In the genomic region with DNA sequence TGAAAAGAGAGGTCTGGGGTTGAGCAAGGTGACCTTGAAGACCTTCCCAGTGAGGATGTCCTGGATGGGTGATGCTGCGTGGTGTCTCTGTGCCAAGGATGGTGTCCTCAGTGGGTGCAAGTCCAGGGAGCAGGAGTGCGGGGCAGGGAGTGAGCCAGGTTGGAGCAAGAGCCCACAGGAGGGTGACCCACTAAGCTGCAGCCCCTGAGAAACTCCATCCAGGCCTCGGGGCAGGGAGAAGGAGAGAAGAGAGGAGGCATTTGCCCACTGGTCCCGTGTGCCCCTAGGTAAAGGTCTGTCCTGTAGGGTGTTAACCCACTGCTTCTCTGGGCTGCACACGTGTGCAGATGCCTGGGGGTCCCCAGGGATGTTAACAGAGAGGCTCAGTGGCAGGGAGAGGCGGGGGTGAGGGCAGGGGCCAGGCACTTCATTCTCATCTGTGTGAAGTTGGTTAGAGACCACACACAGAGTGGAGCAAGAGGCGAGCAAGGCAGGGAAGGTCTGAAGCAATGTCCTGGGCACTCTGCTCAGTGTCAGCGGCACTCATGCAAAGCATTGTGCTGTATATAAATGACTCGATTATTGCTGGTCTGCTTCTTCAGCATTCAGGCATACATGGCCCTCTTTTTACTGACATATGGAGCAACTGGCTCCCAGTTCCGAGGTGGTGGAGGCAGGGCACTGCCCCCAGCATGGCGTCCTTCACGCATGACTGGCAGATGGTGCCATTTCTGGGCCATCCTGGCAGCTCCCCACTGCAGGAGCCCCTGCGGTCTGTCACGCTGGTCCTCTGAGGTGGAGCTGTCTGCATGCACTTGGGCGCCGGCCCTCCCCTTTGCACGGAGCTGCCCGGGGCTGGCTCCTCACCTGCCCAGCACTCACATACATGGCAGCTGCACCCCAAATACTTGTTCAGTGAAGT, we compare ENCODE assay signal across 1 cellular context.
TF ChIP-seq lines count a peak whose summit lies in the region.

No MANE protein-coding gene starts in this region.

TF ChIP-seq in HepG2, 621 proteins besides CTCF, POLR2A, EP300 and RAD21 (continued from another document):
- TF ChIP-seq, protein P1, sequence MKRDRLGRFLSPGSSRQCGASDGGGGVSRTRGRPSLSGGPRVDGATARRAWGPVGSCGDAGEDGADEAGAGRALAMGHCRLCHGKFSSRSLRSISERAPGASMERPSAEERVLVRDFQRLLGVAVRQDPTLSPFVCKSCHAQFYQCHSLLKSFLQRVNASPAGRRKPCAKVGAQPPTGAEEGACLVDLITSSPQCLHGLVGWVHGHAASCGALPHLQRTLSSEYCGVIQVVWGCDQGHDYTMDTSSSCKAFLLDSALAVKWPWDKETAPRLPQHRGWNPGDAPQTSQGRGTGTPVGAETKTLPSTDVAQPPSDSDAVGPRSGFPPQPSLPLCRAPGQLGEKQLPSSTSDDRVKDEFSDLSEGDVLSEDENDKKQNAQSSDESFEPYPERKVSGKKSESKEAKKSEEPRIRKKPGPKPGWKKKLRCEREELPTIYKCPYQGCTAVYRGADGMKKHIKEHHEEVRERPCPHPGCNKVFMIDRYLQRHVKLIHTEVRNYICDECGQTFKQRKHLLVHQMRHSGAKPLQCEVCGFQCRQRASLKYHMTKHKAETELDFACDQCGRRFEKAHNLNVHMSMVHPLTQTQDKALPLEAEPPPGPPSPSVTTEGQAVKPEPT (CRISPR knock-in tag; IDR thresholded peaks at IDR 0.05; ENCODE audit: low read depth), result no peak
- no peak for TF ChIP-seq PCBP2 (optimal IDR thresholded peaks at IDR 0.05; ENCODE audit: low read depth, low read length, poor library complexity, severe bottlenecking)
- TF ChIP-seq THRA (CRISPR knock-in tag; IDR thresholded peaks at IDR 0.05; ENCODE audit: borderline replicate concordance), result no peak
- no peak for TF ChIP-seq GATA4 (IDR thresholded peaks at IDR 0.05; ENCODE audit: borderline replicate concordance, low read depth)
- TF ChIP-seq, protein P2, sequence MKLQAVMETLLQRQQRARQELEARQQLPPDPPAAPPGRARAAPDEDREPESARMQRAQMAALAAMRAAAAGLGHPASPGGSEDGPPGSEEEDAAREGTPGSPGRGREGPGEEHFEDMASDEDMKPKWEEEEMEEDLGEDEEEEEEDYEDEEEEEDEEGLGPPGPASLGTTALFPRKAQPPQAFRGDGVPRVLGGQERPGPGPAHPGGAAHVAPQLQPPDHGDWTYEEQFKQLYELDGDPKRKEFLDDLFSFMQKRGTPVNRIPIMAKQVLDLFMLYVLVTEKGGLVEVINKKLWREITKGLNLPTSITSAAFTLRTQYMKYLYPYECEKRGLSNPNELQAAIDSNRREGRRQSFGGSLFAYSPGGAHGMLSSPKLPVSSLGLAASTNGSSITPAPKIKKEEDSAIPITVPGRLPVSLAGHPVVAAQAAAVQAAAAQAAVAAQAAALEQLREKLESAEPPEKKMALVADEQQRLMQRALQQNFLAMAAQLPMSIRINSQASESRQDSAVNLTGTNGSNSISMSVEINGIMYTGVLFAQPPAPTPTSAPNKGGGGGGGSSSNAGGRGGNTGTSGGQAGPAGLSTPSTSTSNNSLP (IDR thresholded peaks at IDR 0.05; ENCODE audit: low read depth, low read length), result no peak
